ENCODE assay signal across 2 cellular contexts in genomic region chr21:32325706-32326105, GRCh38.
TF ChIP-seq lines count a peak whose summit lies in the region.

No MANE protein-coding gene starts in this region.

TF ChIP-seq in IMR-90, 13 proteins besides CTCF, POLR2A, EP300 and RAD21:
- no peak for TF ChIP-seq CEBPB (IDR thresholded peaks at IDR 0.05; ENCODE audit: low read depth, low read length)
- TF ChIP-seq MXI1 (IDR thresholded peaks at IDR 0.05; ENCODE audit: borderline replicate concordance, low read depth, low read length) = no peak
- no peak for TF ChIP-seq NFE2L2 (IDR thresholded peaks at IDR 0.05; ENCODE audit: low read depth, low read length)

TF ChIP-seq in SK-N-SH, 30 proteins besides CTCF, POLR2A, EP300 and RAD21:
- TF ChIP-seq, protein P1, sequence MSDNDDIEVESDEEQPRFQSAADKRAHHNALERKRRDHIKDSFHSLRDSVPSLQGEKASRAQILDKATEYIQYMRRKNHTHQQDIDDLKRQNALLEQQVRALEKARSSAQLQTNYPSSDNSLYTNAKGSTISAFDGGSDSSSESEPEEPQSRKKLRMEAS (IDR thresholded peaks at IDR 0.05; ENCODE audit: low read depth) = no peak
- TF ChIP-seq GABPA (IDR thresholded peaks at IDR 0.05; ENCODE audit: low read depth) (no peak), FOXJ3 (CRISPR knock-in tag; IDR thresholded peaks at IDR 0.05) (no peak), ELF1 (IDR thresholded peaks at IDR 0.05) (no peak), EZH2phosphoT487 (IDR thresholded peaks at IDR 0.05; ENCODE audit: borderline replicate concordance, low read depth) (no peak), SMC3 (IDR thresholded peaks at IDR 0.05; ENCODE audit: low read depth, low read length) (no peak), RXRA (IDR thresholded peaks at IDR 0.05; ENCODE audit: borderline replicate concordance, low read depth) (no peak), CHD2 (IDR thresholded peaks at IDR 0.05; ENCODE audit: low read length, partially characterized antibody) (no peak), TEAD4 (IDR thresholded peaks at IDR 0.05; ENCODE audit: borderline replicate concordance, insufficient read depth) (no peak), RFX5 (IDR thresholded peaks at IDR 0.05; ENCODE audit: low read length) (no peak), TAF1 (IDR thresholded peaks at IDR 0.05; ENCODE audit: borderline replicate concordance, low read depth, low read length) (no peak), IRF3 (IDR thresholded peaks at IDR 0.05; ENCODE audit: low read depth, low read length) (no peak), FOXM1 (IDR thresholded peaks at IDR 0.05; ENCODE audit: low read depth) (no peak), SIN3A (IDR thresholded peaks at IDR 0.05; ENCODE audit: borderline replicate concordance, low read depth, low read length) (no peak), YY1 (IDR thresholded peaks at IDR 0.05; ENCODE audit: low read depth) (no peak), FOSL2 (IDR thresholded peaks at IDR 0.05; ENCODE audit: borderline replicate concordance, low read depth) (no peak)
- TF ChIP-seq, protein P2, sequence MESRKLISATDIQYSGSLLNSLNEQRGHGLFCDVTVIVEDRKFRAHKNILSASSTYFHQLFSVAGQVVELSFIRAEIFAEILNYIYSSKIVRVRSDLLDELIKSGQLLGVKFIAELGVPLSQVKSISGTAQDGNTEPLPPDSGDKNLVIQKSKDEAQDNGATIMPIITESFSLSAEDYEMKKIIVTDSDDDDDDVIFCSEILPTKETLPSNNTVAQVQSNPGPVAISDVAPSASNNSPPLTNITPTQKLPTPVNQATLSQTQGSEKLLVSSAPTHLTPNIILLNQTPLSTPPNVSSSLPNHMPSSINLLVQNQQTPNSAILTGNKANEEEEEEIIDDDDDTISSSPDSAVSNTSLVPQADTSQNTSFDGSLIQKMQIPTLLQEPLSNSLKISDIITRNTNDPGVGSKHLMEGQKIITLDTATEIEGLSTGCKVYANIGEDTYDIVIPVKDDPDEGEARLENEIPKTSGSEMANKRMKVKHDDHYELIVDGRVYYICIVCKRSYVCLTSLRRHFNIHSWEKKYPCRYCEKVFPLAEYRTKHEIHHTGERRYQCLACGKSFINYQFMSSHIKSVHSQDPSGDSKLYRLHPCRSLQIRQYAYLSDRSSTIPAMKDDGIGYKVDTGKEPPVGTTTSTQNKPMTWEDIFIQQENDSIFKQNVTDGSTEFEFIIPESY (IDR thresholded peaks at IDR 0.05; ENCODE audit: borderline replicate concordance, low read depth) = no peak
- TF ChIP-seq, protein P3, sequence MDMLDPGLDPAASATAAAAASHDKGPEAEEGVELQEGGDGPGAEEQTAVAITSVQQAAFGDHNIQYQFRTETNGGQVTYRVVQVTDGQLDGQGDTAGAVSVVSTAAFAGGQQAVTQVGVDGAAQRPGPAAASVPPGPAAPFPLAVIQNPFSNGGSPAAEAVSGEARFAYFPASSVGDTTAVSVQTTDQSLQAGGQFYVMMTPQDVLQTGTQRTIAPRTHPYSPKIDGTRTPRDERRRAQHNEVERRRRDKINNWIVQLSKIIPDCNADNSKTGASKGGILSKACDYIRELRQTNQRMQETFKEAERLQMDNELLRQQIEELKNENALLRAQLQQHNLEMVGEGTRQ (IDR thresholded peaks at IDR 0.05; ENCODE audit: borderline replicate concordance, low read depth, low read length) = no peak
- TF ChIP-seq, protein P4, sequence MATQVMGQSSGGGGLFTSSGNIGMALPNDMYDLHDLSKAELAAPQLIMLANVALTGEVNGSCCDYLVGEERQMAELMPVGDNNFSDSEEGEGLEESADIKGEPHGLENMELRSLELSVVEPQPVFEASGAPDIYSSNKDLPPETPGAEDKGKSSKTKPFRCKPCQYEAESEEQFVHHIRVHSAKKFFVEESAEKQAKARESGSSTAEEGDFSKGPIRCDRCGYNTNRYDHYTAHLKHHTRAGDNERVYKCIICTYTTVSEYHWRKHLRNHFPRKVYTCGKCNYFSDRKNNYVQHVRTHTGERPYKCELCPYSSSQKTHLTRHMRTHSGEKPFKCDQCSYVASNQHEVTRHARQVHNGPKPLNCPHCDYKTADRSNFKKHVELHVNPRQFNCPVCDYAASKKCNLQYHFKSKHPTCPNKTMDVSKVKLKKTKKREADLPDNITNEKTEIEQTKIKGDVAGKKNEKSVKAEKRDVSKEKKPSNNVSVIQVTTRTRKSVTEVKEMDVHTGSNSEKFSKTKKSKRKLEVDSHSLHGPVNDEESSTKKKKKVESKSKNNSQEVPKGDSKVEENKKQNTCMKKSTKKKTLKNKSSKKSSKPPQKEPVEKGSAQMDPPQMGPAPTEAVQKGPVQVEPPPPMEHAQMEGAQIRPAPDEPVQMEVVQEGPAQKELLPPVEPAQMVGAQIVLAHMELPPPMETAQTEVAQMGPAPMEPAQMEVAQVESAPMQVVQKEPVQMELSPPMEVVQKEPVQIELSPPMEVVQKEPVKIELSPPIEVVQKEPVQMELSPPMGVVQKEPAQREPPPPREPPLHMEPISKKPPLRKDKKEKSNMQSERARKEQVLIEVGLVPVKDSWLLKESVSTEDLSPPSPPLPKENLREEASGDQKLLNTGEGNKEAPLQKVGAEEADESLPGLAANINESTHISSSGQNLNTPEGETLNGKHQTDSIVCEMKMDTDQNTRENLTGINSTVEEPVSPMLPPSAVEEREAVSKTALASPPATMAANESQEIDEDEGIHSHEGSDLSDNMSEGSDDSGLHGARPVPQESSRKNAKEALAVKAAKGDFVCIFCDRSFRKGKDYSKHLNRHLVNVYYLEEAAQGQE (IDR thresholded peaks at IDR 0.05; ENCODE audit: low read depth, low read length) = no peak
